1 cellular context compared by ENCODE assay signal in genomic region chr5:132820162-132820754, GRCh38.
TF ChIP-seq lines count a peak whose summit lies in the region.

No MANE protein-coding gene starts in this region.

TF ChIP-seq in HepG2, 621 proteins besides CTCF, POLR2A, EP300 and RAD21 (continued from another document and continues in another):
- TF ChIP-seq ZNF687 (CRISPR knock-in tag; IDR thresholded peaks at IDR 0.05) (peak; percentile 74), KDM3A (CRISPR knock-in tag; IDR thresholded peaks at IDR 0.05; ENCODE audit: low read depth) (no peak), DRAP1 (CRISPR knock-in tag; IDR thresholded peaks at IDR 0.05) (no peak), ZBTB33 (CRISPR knock-in tag; IDR thresholded peaks at IDR 0.05) (peak; percentile 58; the same call in 1 of the 2 replicates), HMGA1 (CRISPR knock-in tag; conservative IDR thresholded peaks at IDR 0.05) (no peak), ZNF644 (CRISPR knock-in tag; IDR thresholded peaks at IDR 0.05; ENCODE audit: low read depth) (no peak), ZHX1 (CRISPR knock-in tag; IDR thresholded peaks at IDR 0.05; ENCODE audit: low read depth) (no peak), ZNF317 (CRISPR knock-in tag; IDR thresholded peaks at IDR 0.05) (no peak; the same call in 1 of the 2 replicates), GRHL1 (CRISPR knock-in tag; conservative IDR thresholded peaks at IDR 0.05) (no peak), ZNF264 (CRISPR knock-in tag; IDR thresholded peaks at IDR 0.05) (no peak), ZBTB3 (CRISPR knock-in tag; IDR thresholded peaks at IDR 0.05; ENCODE audit: borderline replicate concordance, low read depth) (no peak), SALL2 (CRISPR knock-in tag; IDR thresholded peaks at IDR 0.05) (peak; percentile 63; the same call in 1 of the 2 replicates), PLRG1 (conservative IDR thresholded peaks at IDR 0.05) (no peak), TBL1XR1 (IDR thresholded peaks at IDR 0.05; ENCODE audit: borderline replicate concordance, low read length, partially characterized antibody) (peak; percentile 13), ARID5B (CRISPR knock-in tag; IDR thresholded peaks at IDR 0.05) (peak; percentile 59), PATZ1 (CRISPR knock-in tag; IDR thresholded peaks at IDR 0.05) (peak; percentile 25; the same call in 1 of the 2 replicates), ZNF652 (CRISPR knock-in tag; IDR thresholded peaks at IDR 0.05; ENCODE audit: borderline replicate concordance, low read depth) (no peak), SNAI1 (CRISPR knock-in tag; IDR thresholded peaks at IDR 0.05; ENCODE audit: borderline replicate concordance) (0 out of 2 replicates have a peak, but pooled peaks have one; percentile 23), ZNF556 (CRISPR knock-in tag; IDR thresholded peaks at IDR 0.05; ENCODE audit: borderline replicate concordance) (0 out of 2 replicates have a peak, but pooled peaks have one; percentile 40), HMGXB3 (CRISPR knock-in tag; IDR thresholded peaks at IDR 0.05; ENCODE audit: borderline replicate concordance) (no peak), ZNF30 (CRISPR knock-in tag; IDR thresholded peaks at IDR 0.05) (no peak), ZNF441 (CRISPR knock-in tag; IDR thresholded peaks at IDR 0.05; ENCODE audit: borderline replicate concordance) (no peak), KLF9 (CRISPR knock-in tag; IDR thresholded peaks at IDR 0.05; ENCODE audit: low read depth) (no peak), ZSCAN25 (CRISPR knock-in tag; IDR thresholded peaks at IDR 0.05) (no peak), TCF12 (IDR thresholded peaks at IDR 0.05) (no peak), TCF12 (CRISPR knock-in tag; IDR thresholded peaks at IDR 0.05) (0 out of 2 replicates have a peak, but pooled peaks have one; percentile 28), PLSCR1 (CRISPR knock-in tag; IDR thresholded peaks at IDR 0.05; ENCODE audit: borderline replicate concordance) (no peak), NPAS2 (CRISPR knock-in tag; IDR thresholded peaks at IDR 0.05; ENCODE audit: borderline replicate concordance) (no peak), HIVEP1 (CRISPR knock-in tag; IDR thresholded peaks at IDR 0.05) (no peak), MEIS1 (CRISPR knock-in tag; IDR thresholded peaks at IDR 0.05; ENCODE audit: borderline replicate concordance) (no peak; the same call in 1 of the 2 replicates), HOXA3 (CRISPR knock-in tag; IDR thresholded peaks at IDR 0.05) (peak; percentile 15; the same call in 1 of the 2 replicates), ZNF614 (CRISPR knock-in tag; IDR thresholded peaks at IDR 0.05; ENCODE audit: borderline replicate concordance) (no peak), DPF2 (CRISPR knock-in tag; IDR thresholded peaks at IDR 0.05; ENCODE audit: borderline replicate concordance, low read depth) (no peak), ZNF12 (CRISPR knock-in tag; IDR thresholded peaks at IDR 0.05) (no peak), FLYWCH1 (CRISPR knock-in tag; IDR thresholded peaks at IDR 0.05) (no peak)
